In genomic region chr2:210517169-210517693, GRCh38 we compare ENCODE assay signal across 28 cellular contexts.
"Had no signal": no experiment of that assay in that cellular context is flagged by ENCODE, and none has a peak within 500 bp of the region (broad histone marks: within the 10 kb centered on the region; RNA-seq: fewer than 3 reads in every experiment).

No MANE protein-coding gene starts in this region.

- H3K27ac ChIP-seq: neural progenitor cell, ovary, parathyroid adenoma, psoas muscle, sigmoid colon, spleen, suprapubic skin, testis, tibial artery, transverse colon, upper lobe of right lung, uterus had no signal

- H3K9me3 ChIP-seq: ovary, suprapubic skin, testis, transverse colon, upper lobe of right lung had no signal

- H3K4me1 ChIP-seq: neural progenitor cell, parathyroid adenoma, psoas muscle, sigmoid colon, spleen, suprapubic skin, testis, tibial artery, transverse colon, upper lobe of right lung, uterus had no signal

- DNase-seq: naive thymus-derived CD4-positive, alpha-beta T cell; natural killer cell; occipital lobe; ovary; posterior cingulate gyrus; psoas muscle; right cardiac atrium; sigmoid colon; spleen; stimulated activated CD4-positive, alpha-beta T cell treated with anti-CD3 and anti-CD28 coated beads, Interleukin-12 subunit alpha, Interleukin-12 subunit beta, amount 100 ng/mL, for 4 hours; stimulated activated CD4-positive, alpha-beta T cell treated with anti-CD3 and anti-CD28 coated beads, Interleukin-1b, Interleukin-23, amount 100 ng/mL, for 48 hours; stimulated activated CD4-positive, alpha-beta T cell treated with anti-CD3 and anti-CD28 coated beads, Interleukin-4, amount 100 ng/mL, for 1 hour; stimulated activated CD4-positive, alpha-beta T cell treated with anti-CD3 and anti-CD28 coated beads, Interleukin-4, amount 100 ng/mL, for 4 hours; stimulated activated CD8-positive, alpha-beta memory T cell treated with anti-CD3 and anti-CD28 coated beads, Interleukin-4, amount 100 ng/mL, for 48 hours; stimulated activated naive CD4-positive, alpha-beta T cell; stimulated activated naive CD8-positive, alpha-beta T cell treated with anti-CD3 and anti-CD28 coated beads, Interleukin-15, amount 100 ng/mL, for 72 hours; stimulated activated naive CD8-positive, alpha-beta T cell treated with anti-CD3 and anti-CD28 coated beads, Interleukin-15, Interleukin-2, amounts not matched to agents 100 U/mL and 50 U/mL, for 24 hours; substantia nigra; testis; tibial artery; transverse colon; upper lobe of right lung; uterus had no signal

- H3K36me3 ChIP-seq: neural progenitor cell, ovary, sigmoid colon, spleen, suprapubic skin, tibial artery, transverse colon, upper lobe of right lung, uterus had no signal

- ATAC-seq: naive thymus-derived CD4-positive, alpha-beta T cell; natural killer cell; psoas muscle; right cardiac atrium; stimulated activated memory B cell treated with anti-CD40 and anti-IgM and Interleukin-4, amounts not matched to agents 10 μg/mL and 1 μg/mL and 100 μg/mL, for 72 hours; stimulated activated naive CD8-positive, alpha-beta T cell treated with anti-CD3 and anti-CD28 coated beads, Interleukin-15, amount 100 ng/mL, for 72 hours; stimulated activated naive CD8-positive, alpha-beta T cell treated with anti-CD3 and anti-CD28 coated beads, Interleukin-15, Interleukin-2, amounts not matched to agents 100 U/mL and 50 U/mL, for 24 hours; upper lobe of right lung had no signal

- H3K9ac ChIP-seq: neural progenitor cell, parathyroid adenoma had no signal

- H3K27me3 ChIP-seq: neural progenitor cell, ovary, sigmoid colon, spleen, suprapubic skin, testis, tibial artery, transverse colon, upper lobe of right lung, uterus had no signal

- H3K4me3 ChIP-seq: neural progenitor cell, ovary, psoas muscle, sigmoid colon, smooth muscle cell, spleen, suprapubic skin, testis, tibial artery, transverse colon, upper lobe of right lung, uterus had no signal
